Comparison of ENCODE assay signal across 8 cellular contexts in genomic region chr19:16660763-16661479, GRCh38. TPM values are rescaled to one million over a fixed set of nuclear protein-coding genes. Genes with fewer than 3 reads are reported as not detected.
DNase-seq lines count a peak whose midpoint lies in the region; ATAC-seq, FAIRE-seq and TF ChIP-seq lines count a peak whose summit lies in the region.

Gene TMEM38A, plus strand, starts transcription at chr19:16661139. Its CDS starts 79 bp downstream, at chr19:16661218.

- H3K4me2 ChIP-seq in SU-DHL-6 (ENCODE audit: low read depth, low read length, poor library complexity, severe bottlenecking) (peak within 1 kb of the TSS; percentile 98), GM12878 (ENCODE audit: control insufficient read depth, insufficient read depth) (peak within 1 kb of the TSS; percentile 99), smooth muscle cell (peak within 1 kb of the TSS; percentile 99)

- H3K27ac ChIP-seq in SU-DHL-6 (ENCODE audit: low read depth, low read length) = peak within 1 kb of the TSS; percentile 91
- H3K27ac ChIP-seq in GM12878 (ENCODE audit: control insufficient read depth, insufficient read depth) = peak within 1 kb of the TSS; percentile 94
- H3K27ac ChIP-seq in iPS-18a (ENCODE audit: low read length) = peak within 1 kb of the TSS; percentile 70
- H3K27ac ChIP-seq in smooth muscle cell (ENCODE audit: low read depth) = peak within 1 kb of the TSS; percentile 76

- H3K27me3 ChIP-seq in SU-DHL-6 (ENCODE audit: low read length) (no peaks in the 10 kb centered on the region), GM12878 (replicated peaks in 1 of 2; ENCODE audit: control insufficient read depth in 2 of 2, insufficient read depth in 2 of 2, low read length in 1 of 2) (no peaks in the 10 kb centered on the region), iPS-18a (ENCODE audit: control insufficient read depth, insufficient read depth, low read length) (peaks cover 12% of the 10 kb centered on the region), smooth muscle cell (ENCODE audit: low read depth) (no peaks in the 10 kb centered on the region)

- in situ Hi-C loops in GM12878 (cut with MboI) = no loop called here

- RAD21 ChIA-PET in GM12878 (lab: Charles Lee; ENCODE audit: unreplicated experiment) = interaction anchor here (0.6 to 3.3 kb wide), 7 partner anchors 36 to 88 kb away, joined by 3 to 22 read pairs (median 6); partner anchors contain the start of gene SLC35E1

- H4K20me1 ChIP-seq in SU-DHL-6 (ENCODE audit: low read depth, low read length) (peaks cover 17% of the 10 kb centered on the region), GM12878 (ENCODE audit: control insufficient read depth, insufficient read depth) (peaks cover 13% of the 10 kb centered on the region), smooth muscle cell (ENCODE audit: low read depth) (peaks cover 29% of the 10 kb centered on the region)

- H2AFZ ChIP-seq in SU-DHL-6 (ENCODE audit: low read depth, low read length, severe bottlenecking) (peak within 1 kb of the TSS; percentile 77), GM12878 (ENCODE audit: control insufficient read depth, low read depth, low read length) (peak within 1 kb of the TSS; percentile 97), smooth muscle cell (ENCODE audit: low read depth) (peak within 1 kb of the TSS; percentile 97)

- peak within 1 kb of the TSS; percentile 89 for H3K9ac ChIP-seq in SU-DHL-6 (ENCODE audit: low read length)
- peak within 1 kb of the TSS; percentile 87 for H3K9ac ChIP-seq in GM12878 (ENCODE audit: control insufficient read depth, insufficient read depth, low read length)
- H3K9ac ChIP-seq in iPS-18a (ENCODE audit: low read length) = peak within 1 kb of the TSS; percentile 88
- peak within 1 kb of the TSS; percentile 69 for H3K9ac ChIP-seq in smooth muscle cell (ENCODE audit: low read depth)

- BruUV-seq in GM12878 (replicated peaks; lab: Mats Ljungman, UMichigan) = no TSS peak

- no peak for FAIRE-seq in GM12878 (lab: Jason Lieb, UNC)

- peaks cover 17% of the 10 kb centered on the region for H3F3A ChIP-seq in SU-DHL-6 (ENCODE audit: insufficient read depth)
- no peaks in the 10 kb centered on the region for H3F3A ChIP-seq in smooth muscle cell (ENCODE audit: low read depth)

- POLR2A ChIA-PET in GM12878 (lab: Charles Lee) = interaction anchor here (0.7 to 4.9 kb wide), 14 partner anchors 21 to 490 kb away, joined by 3 to 64 read pairs (median 4); partner anchors contain the start of genes C19orf44, CALR3, MED26 and SLC35E1

- SMC1A ChIA-PET in GM12878 (lab: Charles Lee; ENCODE audit: uncharacterized antibody, unreplicated experiment) = interaction anchor here (0.8 to 3.9 kb wide), 5 partner anchors 11 to 132 kb away, joined by 3 to 21 read pairs (median 3); no protein-coding TSS in a partner anchor

- H3K9me2 ChIP-seq in SU-DHL-6 (replicated peaks; ENCODE audit: insufficient read depth, low read length) = no peaks in the 10 kb centered on the region

- TF ChIP-seq RAD21 in GM12878 (IDR thresholded peaks at IDR 0.05; ENCODE audit: insufficient read depth, low read depth, low read length) = no peak

- H3K4me3 ChIP-seq in SU-DHL-6 (ENCODE audit: insufficient read depth, low read length, poor library complexity, severe bottlenecking) (peak within 1 kb of the TSS; percentile 87), GM12878 (peak within 1 kb of the TSS; percentile 99), iPS-18a (ENCODE audit: low read length) (peak within 1 kb of the TSS; percentile 96), smooth muscle cell (peak within 1 kb of the TSS; percentile 66)

- peaks cover 17% of the 10 kb centered on the region for H3K4me1 ChIP-seq in GM12878 (ENCODE audit: control insufficient read depth, insufficient read depth, low read length)
- H3K4me1 ChIP-seq in iPS-18a (ENCODE audit: control insufficient read depth, low read depth, low read length) = no peaks in the 10 kb centered on the region
- H3K4me1 ChIP-seq in smooth muscle cell (ENCODE audit: low read depth) = peaks cover 8% of the 10 kb centered on the region

- intact Hi-C loops in GM12878 (cut with micrococcal nuclease; ENCODE audit: unreplicated experiment) = loop anchor here (2.0 to 5.0 kb wide), 2 partner anchors 34 to 74 kb away; partner anchors contain the start of gene MED26

- no peak for TF ChIP-seq CTCF in SU-DHL-6 (IDR thresholded peaks at IDR 0.05; ENCODE audit: insufficient read depth, low read length, poor library complexity, severe bottlenecking)
- no peak for TF ChIP-seq CTCF in GM12878 (IDR thresholded peaks at IDR 0.05 in 2 of 3, conservative IDR thresholded peaks at IDR 0.05 in 1 of 3; ENCODE audit: control insufficient read depth in 2 of 3, extremely low read depth in 1 of 3, insufficient read depth in 1 of 3, low read depth in 3 of 3, low read length in 3 of 3)
- TF ChIP-seq CTCF in smooth muscle cell (IDR thresholded peaks at IDR 0.05; ENCODE audit: borderline replicate concordance, insufficient read depth, poor library complexity, severe bottlenecking) = no peak

- no peaks in the 10 kb centered on the region for H3K9me3 ChIP-seq in SU-DHL-6 (ENCODE audit: insufficient read depth, low read length)
- no peaks in the 10 kb centered on the region for H3K9me3 ChIP-seq in GM12878 (replicated peaks; ENCODE audit: control insufficient read depth, insufficient read depth, low read length)
- H3K9me3 ChIP-seq in iPS-18a (ENCODE audit: control insufficient read depth, low read depth, low read length) = no peaks in the 10 kb centered on the region
- H3K9me3 ChIP-seq in smooth muscle cell (replicated peaks; ENCODE audit: low read depth) = no peaks in the 10 kb centered on the region

- no peak for TF ChIP-seq EP300 in GM12878 (IDR thresholded peaks at IDR 0.05; ENCODE audit: borderline replicate concordance in 1 of 2, control insufficient read depth in 1 of 2, low read depth in 2 of 2, low read length in 2 of 2)

- H3K79me2 ChIP-seq in SU-DHL-6 (ENCODE audit: insufficient read depth, low read length) (peaks cover 60% of the 10 kb centered on the region), GM12878 (ENCODE audit: control insufficient read depth, insufficient read depth, low read length) (peaks cover 61% of the 10 kb centered on the region), smooth muscle cell (ENCODE audit: low read depth) (peaks cover 29% of the 10 kb centered on the region)

- TF ChIP-seq POLR2A in GM12878 (IDR thresholded peaks at IDR 0.05; ENCODE audit: low read depth, low read length) = peak; percentile 79

- ATAC-seq in HG02885 (IDR thresholded peaks at IDR 0.05; ENCODE audit: poor library complexity, unreplicated experiment) = peak; percentile 32
- peak; percentile 43 for ATAC-seq in GM12878
- ATAC-seq in HG03175 (IDR thresholded peaks at IDR 0.05; ENCODE audit: unreplicated experiment) = no peak

- DNase-seq in EL (peak; percentile 36), GM12878 (ENCODE audit: low read depth, low spot score) (no peak), smooth muscle cell (lab: John Stamatoyannopoulos, UW; ENCODE audit: unreplicated experiment) (peak; percentile 33), NCI-H2029 (lab: John Stamatoyannopoulos, UW) (no peak)

- under 1% methylated on average over 40 of the region's 76 CpGs for WGBS in GM12878 (ENCODE audit: insufficient coverage, insufficient replicate concordance, low lambda C conversion rate, missing lambda C conversion rate)
- WGBS in smooth muscle cell (ENCODE audit: low lambda C conversion rate) = 5% methylated on average over 15 of the region's 76 CpGs

- H3K36me3 ChIP-seq in SU-DHL-6 (ENCODE audit: low read length) (peaks cover 7% of the 10 kb centered on the region), GM12878 (ENCODE audit: control insufficient read depth in 2 of 2, insufficient read depth in 2 of 2, low read length in 1 of 2) (peaks cover 4 to 24% of the 10 kb centered on the region in 2 experiments; a peak in 3 of 4 replicates), iPS-18a (ENCODE audit: control insufficient read depth, low read depth, low read length) (peaks cover 23% of the 10 kb centered on the region), smooth muscle cell (ENCODE audit: low read depth) (no peaks in the 10 kb centered on the region)

- CTCF ChIA-PET in GM12878 (lab: Yijun Ruan, JAX) = interaction anchor here (0.7 to 1.9 kb wide), 5 partner anchors 37 to 216 kb away, joined by 3 to 7 read pairs (median 4); no protein-coding TSS in a partner anchor

TF ChIP-seq in GM12878, 131 proteins besides CTCF, POLR2A, EP300 and RAD21 (continues in another document):
- TF ChIP-seq IRF5 (IDR thresholded peaks at IDR 0.05; ENCODE audit: borderline replicate concordance) (no peak), SMARCA5 (IDR thresholded peaks at IDR 0.05) (no peak), NR2C2 (IDR thresholded peaks at IDR 0.05; ENCODE audit: borderline replicate concordance, control insufficient read depth, insufficient read length, low read depth) (no peak), ATF7 (IDR thresholded peaks at IDR 0.05; ENCODE audit: low read depth) (no peak)

RNA-seq across cellular contexts. Expression of gene TMEM38A, which starts in this region (rescaled TPM):
- 32.5 and 33.0 TPM in 2 replicates for total RNA-seq in GM12878 (2013; cell fraction: nucleolus; rRNA removed)
- total RNA-seq in GM12878 (2014; rRNA removed) = 18.0 and 19.1 TPM in 2 replicates
- total RNA-seq in GM12878 (2014; rRNA removed; fragmentation: Illumina TruSeq; extraction: Trizol) = 11.9 TPM in 2 replicates
- 14.5 and 17.2 TPM in 2 replicates for total RNA-seq in GM12878 (2021)
- 13.2 TPM for polyA plus RNA-seq in GM12878 (2011; ENCODE audit: low read depth)
- polyA plus RNA-seq in GM12878 (2011; rRNA removed) = 9.8 and 12.7 TPM in 2 replicates
- 14.7 and 19.0 TPM in 2 replicates for polyA plus RNA-seq in GM12878 (2011; cell fraction: cytosol; rRNA removed)
- polyA plus RNA-seq in GM12878 (2011; cell fraction: nucleus; rRNA removed) = 11.5 and 13.6 TPM in 2 replicates
- 18.4 and 20.6 TPM in 2 replicates for polyA plus RNA-seq in GM12878 (2012)
- 11.5 and 12.4 TPM in 2 replicates for polyA plus RNA-seq in GM12878 (2014; fragmentation: Illumina TruSeq; extraction: Trizol)
- polyA plus RNA-seq in GM12878 (2014; fragmentation: Nextera tagmentation; extraction: Ambion mirVana) = 1 to 10 TPM; 4.5 to 6.1 TPM
- 17.9 and 20.4 TPM in 2 replicates for polyA plus RNA-seq in GM12878 (2014; rRNA removed)
- polyA plus RNA-seq in GM12878 (2016; fragmentation: Nextera tagmentation; extraction: Ambion mirVana) = 10 to 100 TPM; 20.2 to 22.2 TPM
- 17.8 and 20.1 TPM in 2 replicates for polyA minus RNA-seq in GM12878 (2011; rRNA and poly(A)+ RNA removed)
- 4.4 and 5.7 TPM in 2 replicates for polyA minus RNA-seq in GM12878 (2011; cell fraction: cytosol; rRNA and poly(A)+ RNA removed)
- 5.9 and 6.3 TPM in 2 replicates for polyA minus RNA-seq in GM12878 (2011; cell fraction: nucleus; rRNA and poly(A)+ RNA removed)
- 0.45 and 0.81 TPM in 2 replicates for total RNA-seq in smooth muscle cell
- 0.53 and 1.5 TPM in 2 replicates for polyA plus RNA-seq in smooth muscle cell

Comparison
In these comparisons a context has a peak if more than half of its experiments do, and no peak if none do; other contexts are left out.
1. DNase-seq: peak in EL (single experiment) and smooth muscle cell (single experiment); none in GM12878 (single experiment) and NCI-H2029 (single experiment).
2. Peak in every context shown above with its lines, with median percentiles within 50 percentile points of each other: H2AFZ ChIP-seq, H3K27ac ChIP-seq, H3K4me2 ChIP-seq, H3K4me3 ChIP-seq and H3K9ac ChIP-seq.